ENCODE assay signal across 1 cellular context in genomic region chr12:56041579-56042429, GRCh38.
TF ChIP-seq lines count a peak whose summit lies in the region.

RPS26 (plus strand) TSS chr12:56041918; CDS start chr12:56042167, 249 bp downstream.

TF ChIP-seq in WTC11, 78 proteins besides CTCF, POLR2A, EP300 and RAD21 (continued from another document and continues in another):
- TF ChIP-seq E2F4 (CRISPR knock-in tag; IDR thresholded peaks at IDR 0.05; ENCODE audit: borderline replicate concordance, low read depth) (no peak), GABPB1 (CRISPR knock-in tag; IDR thresholded peaks at IDR 0.05) (peak; percentile 70), FOXJ3 (CRISPR knock-in tag; IDR thresholded peaks at IDR 0.05; ENCODE audit: borderline replicate concordance) (no peak), ZNF423 (CRISPR knock-in tag; IDR thresholded peaks at IDR 0.05) (no peak), ZNF121 (CRISPR knock-in tag; IDR thresholded peaks at IDR 0.05) (no peak), CDX4 (CRISPR knock-in tag; IDR thresholded peaks at IDR 0.05; ENCODE audit: borderline replicate concordance) (0 out of 2 replicates have a peak, but pooled peaks have one; percentile 23), MYBL2 (CRISPR knock-in tag; IDR thresholded peaks at IDR 0.05) (no peak), SP1 (CRISPR knock-in tag; conservative IDR thresholded peaks at IDR 0.05) (peak; percentile 19; the same call in 1 of the 2 replicates), ATF6 (CRISPR knock-in tag; IDR thresholded peaks at IDR 0.05) (no peak), KAT7 (CRISPR knock-in tag; IDR thresholded peaks at IDR 0.05; ENCODE audit: borderline replicate concordance) (no peak), NR1H2 (CRISPR knock-in tag; IDR thresholded peaks at IDR 0.05) (no peak), ZBTB21 (CRISPR knock-in tag; IDR thresholded peaks at IDR 0.05; ENCODE audit: borderline replicate concordance) (no peak), ATF1 (CRISPR knock-in tag; IDR thresholded peaks at IDR 0.05) (no peak), ESRRA (CRISPR knock-in tag; IDR thresholded peaks at IDR 0.05; ENCODE audit: borderline replicate concordance) (no peak), NR3C1 (CRISPR knock-in tag; conservative IDR thresholded peaks at IDR 0.05; ENCODE audit: low read depth) (no peak), AR (CRISPR knock-in tag; IDR thresholded peaks at IDR 0.05) (peak; percentile 81; the same call in 1 of the 2 replicates), ETV6 (CRISPR knock-in tag; IDR thresholded peaks at IDR 0.05) (peak; percentile 67), ZMAT4 (CRISPR knock-in tag; IDR thresholded peaks at IDR 0.05) (no peak), SMAD3 (CRISPR knock-in tag; IDR thresholded peaks at IDR 0.05; ENCODE audit: borderline replicate concordance) (0 out of 2 replicates have a peak, but pooled peaks have one; percentile 53), HMGXB4 (CRISPR knock-in tag; IDR thresholded peaks at IDR 0.05) (peak; percentile 80), NFE2L1 (CRISPR knock-in tag; IDR thresholded peaks at IDR 0.05) (peak; percentile 54; the same call in 1 of the 2 replicates), STAT6 (CRISPR knock-in tag; conservative IDR thresholded peaks at IDR 0.05; ENCODE audit: low read depth) (no peak), ZNF416 (CRISPR knock-in tag; IDR thresholded peaks at IDR 0.05) (no peak)
- TF ChIP-seq, protein P1, sequence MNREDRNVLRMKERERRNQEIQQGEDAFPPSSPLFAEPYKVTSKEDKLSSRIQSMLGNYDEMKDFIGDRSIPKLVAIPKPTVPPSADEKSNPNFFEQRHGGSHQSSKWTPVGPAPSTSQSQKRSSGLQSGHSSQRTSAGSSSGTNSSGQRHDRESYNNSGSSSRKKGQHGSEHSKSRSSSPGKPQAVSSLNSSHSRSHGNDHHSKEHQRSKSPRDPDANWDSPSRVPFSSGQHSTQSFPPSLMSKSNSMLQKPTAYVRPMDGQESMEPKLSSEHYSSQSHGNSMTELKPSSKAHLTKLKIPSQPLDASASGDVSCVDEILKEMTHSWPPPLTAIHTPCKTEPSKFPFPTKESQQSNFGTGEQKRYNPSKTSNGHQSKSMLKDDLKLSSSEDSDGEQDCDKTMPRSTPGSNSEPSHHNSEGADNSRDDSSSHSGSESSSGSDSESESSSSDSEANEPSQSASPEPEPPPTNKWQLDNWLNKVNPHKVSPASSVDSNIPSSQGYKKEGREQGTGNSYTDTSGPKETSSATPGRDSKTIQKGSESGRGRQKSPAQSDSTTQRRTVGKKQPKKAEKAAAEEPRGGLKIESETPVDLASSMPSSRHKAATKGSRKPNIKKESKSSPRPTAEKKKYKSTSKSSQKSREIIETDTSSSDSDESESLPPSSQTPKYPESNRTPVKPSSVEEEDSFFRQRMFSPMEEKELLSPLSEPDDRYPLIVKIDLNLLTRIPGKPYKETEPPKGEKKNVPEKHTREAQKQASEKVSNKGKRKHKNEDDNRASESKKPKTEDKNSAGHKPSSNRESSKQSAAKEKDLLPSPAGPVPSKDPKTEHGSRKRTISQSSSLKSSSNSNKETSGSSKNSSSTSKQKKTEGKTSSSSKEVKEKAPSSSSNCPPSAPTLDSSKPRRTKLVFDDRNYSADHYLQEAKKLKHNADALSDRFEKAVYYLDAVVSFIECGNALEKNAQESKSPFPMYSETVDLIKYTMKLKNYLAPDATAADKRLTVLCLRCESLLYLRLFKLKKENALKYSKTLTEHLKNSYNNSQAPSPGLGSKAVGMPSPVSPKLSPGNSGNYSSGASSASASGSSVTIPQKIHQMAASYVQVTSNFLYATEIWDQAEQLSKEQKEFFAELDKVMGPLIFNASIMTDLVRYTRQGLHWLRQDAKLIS (CRISPR knock-in tag; IDR thresholded peaks at IDR 0.05; ENCODE audit: borderline replicate concordance), result no peak
- TF ChIP-seq, protein P2, sequence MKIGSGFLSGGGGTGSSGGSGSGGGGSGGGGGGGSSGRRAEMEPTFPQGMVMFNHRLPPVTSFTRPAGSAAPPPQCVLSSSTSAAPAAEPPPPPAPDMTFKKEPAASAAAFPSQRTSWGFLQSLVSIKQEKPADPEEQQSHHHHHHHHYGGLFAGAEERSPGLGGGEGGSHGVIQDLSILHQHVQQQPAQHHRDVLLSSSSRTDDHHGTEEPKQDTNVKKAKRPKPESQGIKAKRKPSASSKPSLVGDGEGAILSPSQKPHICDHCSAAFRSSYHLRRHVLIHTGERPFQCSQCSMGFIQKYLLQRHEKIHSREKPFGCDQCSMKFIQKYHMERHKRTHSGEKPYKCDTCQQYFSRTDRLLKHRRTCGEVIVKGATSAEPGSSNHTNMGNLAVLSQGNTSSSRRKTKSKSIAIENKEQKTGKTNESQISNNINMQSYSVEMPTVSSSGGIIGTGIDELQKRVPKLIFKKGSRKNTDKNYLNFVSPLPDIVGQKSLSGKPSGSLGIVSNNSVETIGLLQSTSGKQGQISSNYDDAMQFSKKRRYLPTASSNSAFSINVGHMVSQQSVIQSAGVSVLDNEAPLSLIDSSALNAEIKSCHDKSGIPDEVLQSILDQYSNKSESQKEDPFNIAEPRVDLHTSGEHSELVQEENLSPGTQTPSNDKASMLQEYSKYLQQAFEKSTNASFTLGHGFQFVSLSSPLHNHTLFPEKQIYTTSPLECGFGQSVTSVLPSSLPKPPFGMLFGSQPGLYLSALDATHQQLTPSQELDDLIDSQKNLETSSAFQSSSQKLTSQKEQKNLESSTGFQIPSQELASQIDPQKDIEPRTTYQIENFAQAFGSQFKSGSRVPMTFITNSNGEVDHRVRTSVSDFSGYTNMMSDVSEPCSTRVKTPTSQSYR (CRISPR knock-in tag; IDR thresholded peaks at IDR 0.05), result no peak
- TF ChIP-seq, protein P3, sequence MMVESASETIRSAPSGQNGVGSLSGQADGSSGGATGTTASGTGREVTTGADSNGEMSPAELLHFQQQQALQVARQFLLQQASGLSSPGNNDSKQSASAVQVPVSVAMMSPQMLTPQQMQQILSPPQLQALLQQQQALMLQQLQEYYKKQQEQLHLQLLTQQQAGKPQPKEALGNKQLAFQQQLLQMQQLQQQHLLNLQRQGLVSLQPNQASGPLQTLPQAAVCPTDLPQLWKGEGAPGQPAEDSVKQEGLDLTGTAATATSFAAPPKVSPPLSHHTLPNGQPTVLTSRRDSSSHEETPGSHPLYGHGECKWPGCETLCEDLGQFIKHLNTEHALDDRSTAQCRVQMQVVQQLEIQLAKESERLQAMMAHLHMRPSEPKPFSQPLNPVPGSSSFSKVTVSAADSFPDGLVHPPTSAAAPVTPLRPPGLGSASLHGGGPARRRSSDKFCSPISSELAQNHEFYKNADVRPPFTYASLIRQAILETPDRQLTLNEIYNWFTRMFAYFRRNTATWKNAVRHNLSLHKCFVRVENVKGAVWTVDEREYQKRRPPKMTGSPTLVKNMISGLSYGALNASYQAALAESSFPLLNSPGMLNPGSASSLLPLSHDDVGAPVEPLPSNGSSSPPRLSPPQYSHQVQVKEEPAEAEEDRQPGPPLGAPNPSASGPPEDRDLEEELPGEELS (CRISPR knock-in tag; IDR thresholded peaks at IDR 0.05), result peak; percentile 72
- TF ChIP-seq, protein P4, sequence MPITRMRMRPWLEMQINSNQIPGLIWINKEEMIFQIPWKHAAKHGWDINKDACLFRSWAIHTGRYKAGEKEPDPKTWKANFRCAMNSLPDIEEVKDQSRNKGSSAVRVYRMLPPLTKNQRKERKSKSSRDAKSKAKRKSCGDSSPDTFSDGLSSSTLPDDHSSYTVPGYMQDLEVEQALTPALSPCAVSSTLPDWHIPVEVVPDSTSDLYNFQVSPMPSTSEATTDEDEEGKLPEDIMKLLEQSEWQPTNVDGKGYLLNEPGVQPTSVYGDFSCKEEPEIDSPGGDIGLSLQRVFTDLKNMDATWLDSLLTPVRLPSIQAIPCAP (CRISPR knock-in tag; IDR thresholded peaks at IDR 0.05), result peak; percentile 66; the same call in 1 of the 2 replicates
- TF ChIP-seq, protein P5, sequence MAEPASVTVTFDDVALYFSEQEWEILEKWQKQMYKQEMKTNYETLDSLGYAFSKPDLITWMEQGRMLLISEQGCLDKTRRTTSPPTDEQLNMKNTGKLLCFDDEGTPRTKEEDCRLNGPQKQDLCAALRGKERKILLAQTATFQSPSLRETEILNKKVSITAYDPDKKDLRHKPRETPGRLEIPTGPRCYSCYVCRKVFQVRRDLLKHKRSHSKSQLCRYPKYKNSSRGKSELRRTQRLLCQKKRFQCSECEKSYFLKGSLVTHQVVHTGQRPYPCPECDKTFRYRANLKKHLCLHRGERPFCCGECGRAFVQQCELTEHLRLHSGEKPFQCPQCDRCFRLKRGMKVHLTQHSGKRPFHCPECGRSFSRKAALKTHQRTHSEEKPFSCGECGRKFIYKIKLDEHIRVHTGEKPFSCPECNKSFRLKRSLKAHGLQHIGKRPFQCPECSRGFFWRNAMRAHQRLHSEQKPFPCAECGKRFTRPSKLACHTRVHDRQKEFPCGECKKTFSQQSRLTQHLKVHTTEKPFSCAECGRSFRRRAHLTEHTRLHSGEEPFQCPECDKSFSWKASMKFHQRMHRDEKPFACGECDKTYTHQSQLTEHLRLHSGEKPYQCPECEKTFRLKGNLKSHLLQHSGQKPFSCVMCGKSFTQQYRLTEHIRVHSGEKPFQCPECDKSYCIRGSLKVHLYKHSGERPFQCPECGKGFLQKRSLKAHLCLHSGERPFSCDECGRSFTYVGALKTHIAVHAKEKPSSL (CRISPR knock-in tag; conservative IDR thresholded peaks at IDR 0.05), result no peak
